13 cellular contexts compared by ENCODE assay signal in genomic region chr6:89310929-89311328, GRCh38. TPM values are rescaled to one million over a fixed set of nuclear protein-coding genes. Genes with fewer than 3 reads are reported as not detected.
DNase-seq lines count a peak whose midpoint lies in the region; ATAC-seq, FAIRE-seq and TF ChIP-seq lines count a peak whose summit lies in the region.
"Had no signal": no experiment of that assay in that cellular context is flagged by ENCODE, and none has a peak within 500 bp of the region (broad histone marks: within the 10 kb centered on the region; RNA-seq: fewer than 3 reads in every experiment).

No MANE protein-coding gene starts in this region.

- no peak for FAIRE-seq in GM19239 (lab: Jason Lieb, UNC)
- FAIRE-seq: colon, GM18507 had no signal

- peak; percentile 32 for ATAC-seq in left lobe of liver
- no peak for ATAC-seq in activated CD4-positive, CD25-positive, alpha-beta regulatory T cell treated with anti-CD3 and anti-CD28 coated beads, Interleukin-2, amount 50 U/mL, for 24 hours

- DNase-seq in A172 (ENCODE audit: low spot score) (peak; percentile 65), HT-29 (ENCODE audit: low spot score) (peak; percentile 33), astrocyte of the spinal cord (ENCODE audit: low read depth, low spot score) (peak; percentile 13), left lobe of liver (ENCODE audit: low spot score) (no peak), NCI-H146 treated with DMSO at 0.1 percent for 48 hours (lab: John Stamatoyannopoulos, UW; ENCODE audit: unreplicated experiment) (no peak), NCI-H69 (lab: John Stamatoyannopoulos, UW) (no peak), GM19239 (ENCODE audit: insufficient read length, low spot score) (no peak)
- DNase-seq: activated CD4-positive, alpha-beta T cell treated with anti-CD3 and anti-CD28 coated beads for 4 hours; activated naive CD4-positive, alpha-beta T cell treated with anti-CD3 and anti-CD28 coated beads for 36 hours; NCI-H146 had no signal

- TF ChIP-seq CTCF in astrocyte of the spinal cord (IDR thresholded peaks at IDR 0.05; ENCODE audit: low read depth, low read length): no peak

- H3K4me3 ChIP-seq in astrocyte of the spinal cord (ENCODE audit: low read depth, low read length): no peak overlapping the region

- in situ Hi-C loops in astrocyte of the spinal cord (cut with HindIII; ENCODE audit: low sequenced_read_pairs): no loop called here

RNA-seq across cellular contexts. Expression of gene GABRR2, which starts 4.2 kb away (rescaled TPM):
- not detected in 2 replicates for total RNA-seq in A172 (2014; rRNA removed; shearing (Covaris generic))
- total RNA-seq in HT-29 (2014; rRNA removed; shearing (Covaris generic)): not detected in 2 replicates
- total RNA-seq in left lobe of liver: 0.58 TPM
- total RNA-seq: activated naive CD4-positive, alpha-beta T cell treated with anti-CD3 and anti-CD28 coated beads for 36 hours had no signal

RNA-seq across cellular contexts. Expression of gene UBE2J1, which starts 41.6 kb away (rescaled TPM):
- 36.5 and 39.4 TPM in 2 replicates for total RNA-seq in A172 (2014; rRNA removed; shearing (Covaris generic))
- 19.9 and 22.1 TPM in 2 replicates for total RNA-seq in HT-29 (2014; rRNA removed; shearing (Covaris generic))
- total RNA-seq in left lobe of liver: 16.0 TPM

Comparison
In these comparisons a context has a peak if more than half of its experiments do, and no peak if none do; other contexts are left out.
1. DNase-seq: peak in A172 (single experiment), HT-29 (single experiment) and astrocyte of the spinal cord (single experiment); none in left lobe of liver (single experiment), NCI-H146 treated with DMSO at 0.1 percent for 48 hours (single experiment), NCI-H69 (single experiment) and GM19239 (single experiment).